Comparison of ENCODE assay signal across 1 cellular context in the genomic region with DNA sequence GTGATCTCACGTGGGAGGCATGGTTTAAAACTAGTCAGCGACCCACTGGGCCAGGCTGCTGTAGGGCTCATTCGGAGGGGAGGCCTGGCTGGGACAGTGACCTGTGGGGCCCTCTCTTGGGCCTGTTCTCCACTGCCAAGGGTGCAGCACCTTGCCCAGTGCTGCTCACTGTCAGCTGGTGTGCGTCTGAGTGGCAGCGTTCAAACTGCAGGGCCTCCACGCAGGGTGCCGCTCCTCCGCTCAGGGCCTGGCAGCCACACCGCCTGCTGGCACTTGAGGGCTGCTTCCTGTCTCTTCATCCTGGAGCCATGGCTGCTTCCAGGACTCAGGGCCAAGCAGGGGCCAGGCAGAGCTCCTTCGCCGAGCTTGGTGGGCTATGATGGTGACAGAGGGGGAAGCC.
TF ChIP-seq lines count a peak whose summit lies in the region.

No MANE protein-coding gene starts in this region.

TF ChIP-seq in HepG2, 621 proteins besides CTCF, POLR2A, EP300 and RAD21 (continued from another document):
- TF ChIP-seq, protein P1, sequence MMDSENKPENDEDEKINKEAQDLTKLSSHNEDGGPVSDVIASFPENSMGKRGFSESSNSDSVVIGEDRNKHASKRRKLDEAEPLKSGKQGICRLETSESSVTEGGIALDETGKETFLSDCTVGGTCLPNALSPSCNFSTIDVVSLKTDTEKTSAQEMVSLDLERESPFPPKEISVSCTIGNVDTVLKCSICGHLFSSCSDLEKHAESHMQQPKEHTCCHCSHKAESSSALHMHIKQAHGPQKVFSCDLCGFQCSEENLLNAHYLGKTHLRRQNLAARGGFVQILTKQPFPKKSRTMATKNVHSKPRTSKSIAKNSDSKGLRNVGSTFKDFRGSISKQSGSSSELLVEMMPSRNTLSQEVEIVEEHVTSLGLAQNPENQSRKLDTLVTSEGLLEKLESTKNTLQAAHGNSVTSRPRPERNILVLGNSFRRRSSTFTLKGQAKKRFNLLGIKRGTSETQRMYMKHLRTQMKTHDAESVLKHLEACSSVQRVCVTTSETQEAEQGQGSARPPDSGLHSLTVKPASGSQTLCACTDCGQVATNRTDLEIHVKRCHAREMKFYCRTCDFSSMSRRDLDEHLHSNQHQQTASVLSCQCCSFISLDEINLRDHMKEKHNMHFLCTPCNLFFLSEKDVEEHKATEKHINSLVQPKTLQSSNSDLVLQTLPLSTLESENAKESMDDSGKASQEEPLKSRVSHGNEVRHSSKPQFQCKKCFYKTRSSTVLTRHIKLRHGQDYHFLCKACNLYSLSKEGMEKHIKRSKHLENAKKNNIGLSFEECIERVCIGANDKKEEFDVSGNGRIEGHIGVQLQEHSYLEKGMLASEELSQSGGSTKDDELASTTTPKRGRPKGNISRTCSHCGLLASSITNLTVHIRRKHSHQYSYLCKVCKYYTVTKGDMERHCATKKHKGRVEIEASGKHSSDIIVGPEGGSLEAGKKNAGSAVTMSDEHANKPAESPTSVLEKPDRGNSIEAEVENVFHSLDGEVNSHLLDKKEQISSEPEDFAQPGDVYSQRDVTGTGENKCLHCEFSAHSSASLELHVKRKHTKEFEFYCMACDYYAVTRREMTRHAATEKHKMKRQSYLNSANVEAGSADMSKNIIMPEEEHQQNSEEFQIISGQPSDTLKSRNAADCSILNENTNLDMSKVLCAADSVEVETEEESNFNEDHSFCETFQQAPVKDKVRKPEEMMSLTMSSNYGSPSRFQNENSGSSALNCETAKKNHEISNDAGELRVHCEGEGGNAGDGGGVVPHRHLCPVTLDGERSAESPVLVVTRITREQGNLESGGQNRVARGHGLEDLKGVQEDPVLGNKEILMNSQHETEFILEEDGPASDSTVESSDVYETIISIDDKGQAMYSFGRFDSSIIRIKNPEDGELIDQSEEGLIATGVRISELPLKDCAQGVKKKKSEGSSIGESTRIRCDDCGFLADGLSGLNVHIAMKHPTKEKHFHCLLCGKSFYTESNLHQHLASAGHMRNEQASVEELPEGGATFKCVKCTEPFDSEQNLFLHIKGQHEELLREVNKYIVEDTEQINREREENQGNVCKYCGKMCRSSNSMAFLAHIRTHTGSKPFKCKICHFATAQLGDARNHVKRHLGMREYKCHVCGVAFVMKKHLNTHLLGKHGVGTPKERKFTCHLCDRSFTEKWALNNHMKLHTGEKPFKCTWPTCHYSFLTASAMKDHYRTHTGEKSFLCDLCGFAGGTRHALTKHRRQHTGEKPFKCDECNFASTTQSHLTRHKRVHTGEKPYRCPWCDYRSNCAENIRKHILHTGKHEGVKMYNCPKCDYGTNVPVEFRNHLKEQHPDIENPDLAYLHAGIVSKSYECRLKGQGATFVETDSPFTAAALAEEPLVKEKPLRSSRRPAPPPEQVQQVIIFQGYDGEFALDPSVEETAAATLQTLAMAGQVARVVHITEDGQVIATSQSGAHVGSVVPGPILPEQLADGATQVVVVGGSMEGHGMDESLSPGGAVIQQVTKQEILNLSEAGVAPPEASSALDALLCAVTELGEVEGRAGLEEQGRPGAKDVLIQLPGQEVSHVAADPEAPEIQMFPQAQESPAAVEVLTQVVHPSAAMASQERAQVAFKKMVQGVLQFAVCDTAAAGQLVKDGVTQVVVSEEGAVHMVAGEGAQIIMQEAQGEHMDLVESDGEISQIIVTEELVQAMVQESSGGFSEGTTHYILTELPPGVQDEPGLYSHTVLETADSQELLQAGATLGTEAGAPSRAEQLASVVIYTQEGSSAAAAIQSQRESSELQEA (CRISPR knock-in tag; IDR thresholded peaks at IDR 0.05; ENCODE audit: not compliant biosample characterization) = no peak
- no peak for TF ChIP-seq SKIL (CRISPR knock-in tag; IDR thresholded peaks at IDR 0.05; ENCODE audit: borderline replicate concordance)
- no peak for TF ChIP-seq MYPOP (CRISPR knock-in tag; IDR thresholded peaks at IDR 0.05)
- TF ChIP-seq, protein P2, sequence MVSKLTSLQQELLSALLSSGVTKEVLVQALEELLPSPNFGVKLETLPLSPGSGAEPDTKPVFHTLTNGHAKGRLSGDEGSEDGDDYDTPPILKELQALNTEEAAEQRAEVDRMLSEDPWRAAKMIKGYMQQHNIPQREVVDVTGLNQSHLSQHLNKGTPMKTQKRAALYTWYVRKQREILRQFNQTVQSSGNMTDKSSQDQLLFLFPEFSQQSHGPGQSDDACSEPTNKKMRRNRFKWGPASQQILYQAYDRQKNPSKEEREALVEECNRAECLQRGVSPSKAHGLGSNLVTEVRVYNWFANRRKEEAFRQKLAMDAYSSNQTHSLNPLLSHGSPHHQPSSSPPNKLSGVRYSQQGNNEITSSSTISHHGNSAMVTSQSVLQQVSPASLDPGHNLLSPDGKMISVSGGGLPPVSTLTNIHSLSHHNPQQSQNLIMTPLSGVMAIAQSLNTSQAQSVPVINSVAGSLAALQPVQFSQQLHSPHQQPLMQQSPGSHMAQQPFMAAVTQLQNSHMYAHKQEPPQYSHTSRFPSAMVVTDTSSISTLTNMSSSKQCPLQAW (CRISPR knock-in tag; IDR thresholded peaks at IDR 0.05) = no peak
- no peak for TF ChIP-seq ZNF75D (CRISPR knock-in tag; IDR thresholded peaks at IDR 0.05; ENCODE audit: borderline replicate concordance)
- TF ChIP-seq MIER2 (CRISPR knock-in tag; IDR thresholded peaks at IDR 0.05) = no peak
- TF ChIP-seq, protein P3, sequence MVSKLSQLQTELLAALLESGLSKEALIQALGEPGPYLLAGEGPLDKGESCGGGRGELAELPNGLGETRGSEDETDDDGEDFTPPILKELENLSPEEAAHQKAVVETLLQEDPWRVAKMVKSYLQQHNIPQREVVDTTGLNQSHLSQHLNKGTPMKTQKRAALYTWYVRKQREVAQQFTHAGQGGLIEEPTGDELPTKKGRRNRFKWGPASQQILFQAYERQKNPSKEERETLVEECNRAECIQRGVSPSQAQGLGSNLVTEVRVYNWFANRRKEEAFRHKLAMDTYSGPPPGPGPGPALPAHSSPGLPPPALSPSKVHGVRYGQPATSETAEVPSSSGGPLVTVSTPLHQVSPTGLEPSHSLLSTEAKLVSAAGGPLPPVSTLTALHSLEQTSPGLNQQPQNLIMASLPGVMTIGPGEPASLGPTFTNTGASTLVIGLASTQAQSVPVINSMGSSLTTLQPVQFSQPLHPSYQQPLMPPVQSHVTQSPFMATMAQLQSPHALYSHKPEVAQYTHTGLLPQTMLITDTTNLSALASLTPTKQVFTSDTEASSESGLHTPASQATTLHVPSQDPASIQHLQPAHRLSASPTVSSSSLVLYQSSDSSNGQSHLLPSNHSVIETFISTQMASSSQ (IDR thresholded peaks at IDR 0.05; ENCODE audit: low read depth) = no peak
- TF ChIP-seq, protein P3 (CRISPR knock-in tag; IDR thresholded peaks at IDR 0.05; ENCODE audit: borderline replicate concordance) = no peak
- TF ChIP-seq MTA1 (CRISPR knock-in tag; IDR thresholded peaks at IDR 0.05; ENCODE audit: borderline replicate concordance) = no peak
